In the genomic region with DNA sequence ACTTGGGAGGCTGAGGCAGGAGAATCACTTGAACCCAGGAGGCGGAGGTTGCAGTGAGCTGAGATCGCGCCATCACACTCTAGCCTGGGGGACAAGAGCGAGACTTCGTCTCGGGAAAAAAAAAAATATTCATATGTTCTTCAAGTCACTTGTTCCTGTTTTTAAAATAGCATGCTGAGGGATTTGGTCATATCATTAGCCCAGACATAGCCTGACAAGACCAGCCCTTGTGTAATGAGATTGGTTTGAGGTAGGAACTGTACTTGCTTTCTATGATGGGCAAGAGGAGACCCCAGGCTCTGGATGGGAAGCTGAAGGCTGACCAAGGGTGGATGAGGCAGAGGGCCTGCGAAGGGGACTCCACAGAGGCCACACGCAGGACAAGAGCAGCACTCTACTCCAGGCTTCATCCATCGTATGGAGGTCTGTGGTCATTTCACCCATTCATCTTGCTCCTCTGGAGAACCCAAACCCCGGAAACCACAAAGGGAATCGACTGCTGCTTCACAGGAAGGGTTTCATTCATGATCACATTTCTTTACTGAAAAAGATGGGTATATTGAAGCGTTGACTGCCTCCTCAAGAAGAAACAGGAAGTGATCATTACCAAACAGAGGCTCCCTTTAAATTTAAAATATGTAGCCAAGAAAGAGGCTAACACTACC, we compare ENCODE assay signal across 14 cellular contexts.
DNase-seq lines count a peak whose midpoint lies in the region; ATAC-seq and TF ChIP-seq lines count a peak whose summit lies in the region.
"Had no signal": no experiment of that assay in that cellular context is flagged by ENCODE, and none has a peak within 500 bp of the region (broad histone marks: within the 10 kb centered on the region; RNA-seq: fewer than 3 reads in every experiment).

No MANE protein-coding gene starts in this region.

- no peak overlapping the region for H3K4me3 ChIP-seq in osteoblast (ENCODE audit: insufficient read depth, low read length)
- H3K4me3 ChIP-seq: pancreas had no signal

- no peaks in the 10 kb centered on the region for H4K20me1 ChIP-seq in osteoblast (ENCODE audit: insufficient read depth, low read length)

- H3K27ac ChIP-seq in osteoblast (ENCODE audit: low read depth, low read length), result no peak overlapping the region
- H3K27ac ChIP-seq: pancreas had no signal

- ATAC-seq in activated T-cell treated with anti-CD3 and anti-CD28 coated beads, Interleukin-2, amount 50 U/mL, for 72 hours (replicated peaks in 1 of 2), result peak; percentile 34 to 37
- peak; percentile 36 for ATAC-seq in HG02884 (IDR thresholded peaks at IDR 0.05; ENCODE audit: unreplicated experiment)
- no peak for ATAC-seq in HG03571 (IDR thresholded peaks at IDR 0.05; ENCODE audit: unreplicated experiment)
- ATAC-seq: esophagus mucosa had no signal

- no peaks in the 10 kb centered on the region for H3K79me2 ChIP-seq in osteoblast (ENCODE audit: insufficient read depth, low read length)

- H3K27me3 Mint-ChIP-seq in activated T-cell treated with anti-CD3 and anti-CD28 coated beads, Interleukin-2, amount 50 U/mL, for 72 hours (ENCODE audit: low read depth), result no peaks in the 10 kb centered on the region
- H3K27me3 Mint-ChIP-seq in activated T-cell treated with anti-CD3 and anti-CD28 coated beads, Interleukin-2, amount 50 U/mL, for 24 hours, result no peaks in the 10 kb centered on the region

- peaks cover 9 to 12% of the 10 kb centered on the region in 2 donors for H3K36me3 Mint-ChIP-seq in activated T-cell treated with anti-CD3 and anti-CD28 coated beads, Interleukin-2, amount 50 U/mL, for 72 hours (ENCODE audit: insufficient read depth in 2 of 2)
- peaks cover 9% of the 10 kb centered on the region for H3K36me3 Mint-ChIP-seq in activated T-cell treated with anti-CD3 and anti-CD28 coated beads, Interleukin-2, amount 50 U/mL, for 24 hours (ENCODE audit: low read depth)

- peaks cover 22% of the 10 kb centered on the region for H3K4me1 Mint-ChIP-seq in activated T-cell treated with anti-CD3 and anti-CD28 coated beads, Interleukin-2, amount 50 U/mL, for 72 hours (ENCODE audit: low read depth)
- H3K4me1 Mint-ChIP-seq in activated T-cell treated with anti-CD3 and anti-CD28 coated beads, Interleukin-2, amount 50 U/mL, for 24 hours (ENCODE audit: low read depth), result peaks cover 20% of the 10 kb centered on the region

- H3K27me3 ChIP-seq in osteoblast (ENCODE audit: insufficient read depth, low read length), result no peaks in the 10 kb centered on the region
- H3K27me3 ChIP-seq: pancreas had no signal

- no peak for TF ChIP-seq CTCF in osteoblast (IDR thresholded peaks at IDR 0.05; ENCODE audit: extremely low read depth, low read depth, low read length)

- H3K9me3 Mint-ChIP-seq in activated T-cell treated with anti-CD3 and anti-CD28 coated beads, Interleukin-2, amount 50 U/mL, for 72 hours, result peaks cover 5% of the 10 kb centered on the region in 2 donors
- peaks cover 9% of the 10 kb centered on the region for H3K9me3 Mint-ChIP-seq in activated T-cell treated with anti-CD3 and anti-CD28 coated beads, Interleukin-2, amount 50 U/mL, for 24 hours

- DNase-seq in activated T-cell treated with anti-CD3 and anti-CD28 coated beads, Interleukin-2, amount 50 U/mL, for 72 hours, result peak in 1 of 2 donors; percentile 11
- DNase-seq in activated T-cell treated with anti-CD3 and anti-CD28 coated beads, Interleukin-2, amount 50 U/mL, for 24 hours, result no peak
- DNase-seq in SIG-M5 (lab: John Stamatoyannopoulos, UW), result peak; percentile 89
- peak; percentile 51 for DNase-seq in osteoblast (ENCODE audit: insufficient read length, low spot score, missing footprints)
- DNase-seq in NCI-H187 (lab: John Stamatoyannopoulos, UW), result no peak
- DNase-seq in activated CD4-positive, alpha-beta T cell treated with anti-CD3 and anti-CD28 coated beads for 48 hours, result no peak
- DNase-seq: activated naive CD4-positive, alpha-beta T cell; NCI-H1417 treated with DMSO at 0.1 percent for 48 hours; pancreas; SK-N-SH; stimulated activated CD4-positive, alpha-beta T cell treated with anti-CD3 and anti-CD28 coated beads, Interleukin-15, amount 100 ng/mL, for 24 hours had no signal

- no peaks in the 10 kb centered on the region for H3K36me3 ChIP-seq in osteoblast (ENCODE audit: insufficient read depth, low read length)
- H3K36me3 ChIP-seq: pancreas had no signal

- peak overlapping the region; percentile 51 for H3K27ac Mint-ChIP-seq in activated T-cell treated with anti-CD3 and anti-CD28 coated beads, Interleukin-2, amount 50 U/mL, for 72 hours
- H3K27ac Mint-ChIP-seq in activated T-cell treated with anti-CD3 and anti-CD28 coated beads, Interleukin-2, amount 50 U/mL, for 24 hours, result no peak overlapping the region

- no peak overlapping the region for H2AFZ ChIP-seq in osteoblast (ENCODE audit: low read length)

- H3K9me3 ChIP-seq in osteoblast (ENCODE audit: low read depth, low read length), result no peaks in the 10 kb centered on the region
- H3K9me3 ChIP-seq: pancreas, SK-N-SH had no signal

- no peaks in the 10 kb centered on the region for H3K4me1 ChIP-seq in osteoblast (ENCODE audit: insufficient read depth, low read length)

- H3K4me2 ChIP-seq in osteoblast (ENCODE audit: insufficient read depth, low read length), result no peak overlapping the region
- H3K4me2 ChIP-seq: SK-N-SH had no signal

- H3K4me3 Mint-ChIP-seq in activated T-cell treated with anti-CD3 and anti-CD28 coated beads, Interleukin-2, amount 50 U/mL, for 72 hours, result peak overlapping the region in 1 of 2 donors; percentile 18
- H3K4me3 Mint-ChIP-seq in activated T-cell treated with anti-CD3 and anti-CD28 coated beads, Interleukin-2, amount 50 U/mL, for 24 hours, result no peak overlapping the region

Comparison
In these comparisons a context has a peak if more than half of its experiments do, and no peak if none do; other contexts are left out.
1. DNase-seq: peak in SIG-M5 (single experiment) and osteoblast (single experiment); none in activated T-cell treated with anti-CD3 and anti-CD28 coated beads, Interleukin-2, amount 50 U/mL, for 24 hours (single experiment), NCI-H187 (0 of 2) and activated CD4-positive, alpha-beta T cell treated with anti-CD3 and anti-CD28 coated beads for 48 hours (single experiment).